Comparison of ENCODE assay signal across 14 cellular contexts in genomic region chr14:99872786-99873440, GRCh38.
DNase-seq lines count a peak whose midpoint lies in the region; ATAC-seq and TF ChIP-seq lines count a peak whose summit lies in the region.
"Had no signal": no experiment of that assay in that cellular context is flagged by ENCODE, and none has a peak within 500 bp of the region (broad histone marks: within the 10 kb centered on the region; RNA-seq: fewer than 3 reads in every experiment).

No MANE protein-coding gene starts in this region.

- H3K9me3 ChIP-seq in heart right ventricle, result no peaks in the 10 kb centered on the region

- no peaks in the 10 kb centered on the region for H3K27me3 ChIP-seq in heart right ventricle

- no peak overlapping the region for H3K4me3 Mint-ChIP-seq in nephron progenitor cell
- H3K4me3 Mint-ChIP-seq: CD4-positive, alpha-beta memory T cell had no signal

- whole genome bisulfite sequencing in heart right ventricle, 2 donors, result 71 to 74% methylated on average over 6 of the region's 6 CpGs

- H3K36me3 ChIP-seq in heart right ventricle, result no peaks in the 10 kb centered on the region

- TF ChIP-seq CTCF in retinal pigment epithelial cell (conservative IDR thresholded peaks at IDR 0.05; ENCODE audit: low read depth, low read length) (no peak), heart right ventricle (IDR thresholded peaks at IDR 0.05) (no peak), nephron progenitor cell (IDR thresholded peaks at IDR 0.05) (no peak)

- intact Hi-C loops in heart right ventricle (cut with DNase I), result loop anchor here in 2 of 10 donors (5.0 kb wide), 2 partner anchors 81 to 1734 kb away; partner anchors contain the start of gene EML1 (in 1 of the 2)

- no peak for ATAC-seq in heart right ventricle

- H3K27ac Mint-ChIP-seq in nephron progenitor cell, result no peak overlapping the region

- H3K27me3 Mint-ChIP-seq in nephron progenitor cell (ENCODE audit: low read depth, poor library complexity), result peaks cover 40% of the 10 kb centered on the region

- no peak overlapping the region for H3K27ac ChIP-seq in heart right ventricle
- H3K27ac ChIP-seq: 22Rv1 had no signal

- H3K36me3 Mint-ChIP-seq in nephron progenitor cell (ENCODE audit: low read depth), result peaks cover 46% of the 10 kb centered on the region
- H3K36me3 Mint-ChIP-seq: CD4-positive, alpha-beta memory T cell had no signal

- peaks cover 12% of the 10 kb centered on the region for H3K9me3 Mint-ChIP-seq in nephron progenitor cell
- H3K9me3 Mint-ChIP-seq: CD4-positive, alpha-beta memory T cell had no signal

- H3K4me3 ChIP-seq in retinal pigment epithelial cell (ENCODE audit: low read length) (no peak overlapping the region), heart right ventricle (no peak overlapping the region)

- H3K4me1 Mint-ChIP-seq in nephron progenitor cell, result peaks cover 49% of the 10 kb centered on the region
- H3K4me1 Mint-ChIP-seq: CD4-positive, alpha-beta memory T cell had no signal

- H3K4me1 ChIP-seq in heart right ventricle, result peaks cover 0 to 45% (median 10%) of the 10 kb centered on the region in 9 donors

- DNase-seq in DMS 273 (lab: John Stamatoyannopoulos, UW; ENCODE audit: unreplicated experiment), result peak; percentile 26
- DNase-seq in DMS 273 treated with DMSO at 0.1 percent for 48 hours (lab: John Stamatoyannopoulos, UW), result no peak
- peak; percentile 97 for DNase-seq in NCI-H69 (lab: John Stamatoyannopoulos, UW)
- DNase-seq in fibroblast of gingiva (ENCODE audit: low read depth), result peak; percentile 37
- DNase-seq in retinal pigment epithelial cell (ENCODE audit: low read depth), result peak; percentile 89
- no peak for DNase-seq in heart right ventricle
- no peak for DNase-seq in nephron progenitor cell
- no peak for DNase-seq in NCI-H1048 (lab: John Stamatoyannopoulos, UW)
- DNase-seq: activated CD4-positive, alpha-beta T cell treated with anti-CD3 and anti-CD28 coated beads, Interleukin-2, amount 50 U/mL, for 48 hours; amniotic stem cell; CD4-positive, alpha-beta memory T cell; NCI-H526 treated with DMSO at 0.1 percent for 48 hours; stimulated activated CD4-positive, alpha-beta T cell treated with anti-CD3 and anti-CD28 coated beads, Interleukin-2, amount 100 ng/mL, for 24 hours had no signal

Comparison
In these comparisons a context has a peak if more than half of its experiments do, and no peak if none do; other contexts are left out.
1. DNase-seq: peak in DMS 273 (single experiment), NCI-H69 (single experiment), fibroblast of gingiva (single experiment) and retinal pigment epithelial cell (single experiment); none in DMS 273 treated with DMSO at 0.1 percent for 48 hours (single experiment), heart right ventricle (0 of 2), nephron progenitor cell (single experiment) and NCI-H1048 (single experiment).